In genomic region chr2:47056374-47056773, GRCh38 we compare ENCODE assay signal across 10 cellular contexts.
A peak's percentile ranks its signal among the peaks of the same experiment; 100 is the strongest.
DNase-seq lines count a peak whose midpoint lies in the region; ATAC-seq lines count a peak whose summit lies in the region.
"Had no signal": no experiment of that assay in that cellular context is flagged by ENCODE, and none has a peak within 500 bp of the region (broad histone marks: within the 10 kb centered on the region; RNA-seq: fewer than 3 reads in every experiment).

No MANE protein-coding gene starts in this region.

- intact Hi-C loops in sciatic nerve (cut with DNase I): no loop called here

- H3K9ac ChIP-seq in BLaER1 treated with 17β-estradiol and CSF1 and Interleukin-3, amounts not matched to agents 10 nM and 100 nM: peak overlapping the region; percentile 75 to 93 (median 85)

- peaks cover 0 to 74% (median 0%) of the 10 kb centered on the region in 11 experiments; a peak in 5 of 22 replicates for H4K20me1 ChIP-seq in BLaER1 treated with 17β-estradiol and CSF1 and Interleukin-3, amounts not matched to agents 10 nM and 100 nM

- H3K4me1 ChIP-seq in BLaER1 treated with 17β-estradiol and CSF1 and Interleukin-3, amounts not matched to agents 10 nM and 100 nM: peaks cover 88 to 100% (median 99%) of the 10 kb centered on the region in 10 experiments

- peak; percentile 95 for DNase-seq in RPMI7951 (ENCODE audit: low read depth)
- DNase-seq in fibroblast of peridontal ligament (ENCODE audit: extremely low read depth): peak; percentile 88
- no peak for DNase-seq in sciatic nerve (ENCODE audit: low spot score)
- DNase-seq in NCI-H774 (lab: John Stamatoyannopoulos, UW): no peak
- DNase-seq in COLO829 (ENCODE audit: low spot score): no peak
- DNase-seq: erythroblast, NCI-H146 had no signal

- peaks cover 38 to 70% (median 61%) of the 10 kb centered on the region in 11 experiments for H3K36me3 ChIP-seq in BLaER1 treated with 17β-estradiol and CSF1 and Interleukin-3, amounts not matched to agents 10 nM and 100 nM

- H3K27ac ChIP-seq in BLaER1 treated with 17β-estradiol and CSF1 and Interleukin-3, amounts not matched to agents 10 nM and 100 nM: peak overlapping the region; percentile 87 to 100 (median 97)

- peak overlapping the region in 7 of 10 experiments; percentile 29 to 55 (median 46); a peak in 14 of 20 replicates for H3K4me3 ChIP-seq in BLaER1 treated with 17β-estradiol and CSF1 and Interleukin-3, amounts not matched to agents 10 nM and 100 nM

- H3K27me3 ChIP-seq in BLaER1 treated with 17β-estradiol and CSF1 and Interleukin-3, amounts not matched to agents 10 nM and 100 nM: no peaks in the 10 kb centered on the region

- peak; percentile 41 for ATAC-seq in sciatic nerve
- no peak for ATAC-seq in HG03159 (IDR thresholded peaks at IDR 0.05; ENCODE audit: unreplicated experiment)
- no peak for ATAC-seq in HG03139 (IDR thresholded peaks at IDR 0.05; ENCODE audit: unreplicated experiment)

- H3K4me2 ChIP-seq in BLaER1 treated with 17β-estradiol and CSF1 and Interleukin-3, amounts not matched to agents 10 nM and 100 nM: peak overlapping the region; percentile 87 to 99 (median 94)

- H3K9me3 ChIP-seq in BLaER1 treated with 17β-estradiol and CSF1 and Interleukin-3, amounts not matched to agents 10 nM and 100 nM (replicated peaks in 1 of 11): 0 out of 22 replicates have a peak, but pooled peaks cover 0 to 5% (median 0%) of the 10 kb centered on the region in 11 experiments

Comparison
In these comparisons a context has a peak if more than half of its experiments do, and no peak if none do; other contexts are left out.
1. DNase-seq: peak in RPMI7951 (single experiment) and fibroblast of peridontal ligament (single experiment); none in sciatic nerve (single experiment), NCI-H774 (single experiment) and COLO829 (single experiment).